In genomic region chr1:172442404-172442803, GRCh38 we compare ENCODE assay signal across 14 cellular contexts. TPM values are rescaled to one million over a fixed set of nuclear protein-coding genes. Genes with fewer than 3 reads are reported as not detected.
DNase-seq lines count a peak whose midpoint lies in the region; ATAC-seq and TF ChIP-seq lines count a peak whose summit lies in the region.
"Had no signal": no experiment of that assay in that cellular context is flagged by ENCODE, and none has a peak within 500 bp of the region (broad histone marks: within the 10 kb centered on the region; RNA-seq: fewer than 3 reads in every experiment).

No MANE protein-coding gene starts in this region.

- H3K4me3 Mint-ChIP-seq in activated T-cell treated with anti-CD3 and anti-CD28 coated beads, Interleukin-2, amount 50 U/mL, for 72 hours = peak overlapping the region in 1 of 2 donors; percentile 96
- H3K4me3 Mint-ChIP-seq in activated B cell treated with CpG ODN at 0.5 μM for 24 hours = peak overlapping the region; percentile 90

- peaks cover 36% of the 10 kb centered on the region for H3K4me1 Mint-ChIP-seq in activated T-cell treated with anti-CD3 and anti-CD28 coated beads, Interleukin-2, amount 50 U/mL, for 72 hours (ENCODE audit: low read depth)
- H3K4me1 Mint-ChIP-seq in activated B cell treated with CpG ODN at 0.5 μM for 24 hours = peaks cover 36% of the 10 kb centered on the region

- no peak for TF ChIP-seq CTCF in activated B cell treated with CpG ODN at 0.5 μM for 24 hours (IDR thresholded peaks at IDR 0.05)
- no peak for TF ChIP-seq CTCF in foreskin fibroblast (IDR thresholded peaks at IDR 0.05; ENCODE audit: low read depth, low read length)

- peak overlapping the region; percentile 8 for H3K27ac Mint-ChIP-seq in activated T-cell treated with anti-CD3 and anti-CD28 coated beads, Interleukin-2, amount 50 U/mL, for 72 hours
- H3K27ac Mint-ChIP-seq in activated B cell treated with CpG ODN at 0.5 μM for 24 hours = peak overlapping the region; percentile 2

- H3K9me3 ChIP-seq in iPS-20b (ENCODE audit: insufficient read depth, low read depth, low read length) (no peaks in the 10 kb centered on the region), skeletal muscle satellite cell (replicated peaks; ENCODE audit: low read length) (no peaks in the 10 kb centered on the region)
- H3K9me3 ChIP-seq: transverse colon had no signal

- intact Hi-C loops in activated B cell treated with CpG ODN at 0.5 μM for 24 hours (cut with micrococcal nuclease) = loop anchor here (5.0 kb wide), 1 partner anchor 260 kb away; no protein-coding TSS in a partner anchor

- no peaks in the 10 kb centered on the region for H3K9me3 Mint-ChIP-seq in activated T-cell treated with anti-CD3 and anti-CD28 coated beads, Interleukin-2, amount 50 U/mL, for 72 hours
- no peaks in the 10 kb centered on the region for H3K9me3 Mint-ChIP-seq in activated B cell treated with CpG ODN at 0.5 μM for 24 hours

- no peak for ATAC-seq in activated T-cell treated with anti-CD3 and anti-CD28 coated beads, Interleukin-2, amount 50 U/mL, for 72 hours (replicated peaks in 1 of 2)
- ATAC-seq in activated B cell treated with CpG ODN at 0.5 μM for 24 hours (ENCODE audit: low read depth) = no peak

- DNase-seq in activated T-cell treated with anti-CD3 and anti-CD28 coated beads, Interleukin-2, amount 50 U/mL, for 72 hours = no peak
- DNase-seq in activated T-cell treated with anti-CD3 and anti-CD28 coated beads, Interleukin-2, amount 50 U/mL, for 1 hour = no peak
- DNase-seq in activated B cell treated with CpG ODN at 0.5 μM for 24 hours (no peak), foreskin fibroblast (no peak), amniotic stem cell (lab: John Stamatoyannopoulos, UW) (no peak)
- no peak for DNase-seq in activated effector memory CD4-positive, alpha-beta T cell treated with anti-CD3 and anti-CD28 coated beads, Interleukin-2, amount 50 U/mL, for 16 hours
- DNase-seq: GOT3, NCI-H2081 treated with DMSO at 0.1 percent for 48 hours, retina, transverse colon had no signal

- CTCF ChIA-PET in activated B cell treated with CpG ODN at 0.5 μM for 24 hours (lab: Charles Lee) = interaction anchor here (2.9 to 4.3 kb wide), 2 partner anchors 13 to 440 kb away, joined by 14 to 49 read pairs; no protein-coding TSS in a partner anchor

- no peak overlapping the region for H3K27ac ChIP-seq in iPS-20b (ENCODE audit: low read length)
- H3K27ac ChIP-seq: cardiac muscle cell, KMS-11 had no signal

- H3K27me3 ChIP-seq in iPS-20b (ENCODE audit: insufficient read depth, low read length) = no peaks in the 10 kb centered on the region
- H3K27me3 ChIP-seq in skeletal muscle satellite cell (ENCODE audit: control insufficient read depth, insufficient read depth, low read length) = no peaks in the 10 kb centered on the region
- H3K27me3 ChIP-seq: cardiac muscle cell, transverse colon had no signal

- H3K4me1 ChIP-seq in iPS-20b (ENCODE audit: insufficient read depth, low read length) (peaks cover 4% of the 10 kb centered on the region; the same call in 1 of the 2 replicates), skeletal muscle satellite cell (ENCODE audit: control insufficient read depth, insufficient read depth, low read length) (peaks cover 3% of the 10 kb centered on the region)

- H3K27me3 Mint-ChIP-seq in activated T-cell treated with anti-CD3 and anti-CD28 coated beads, Interleukin-2, amount 50 U/mL, for 72 hours (ENCODE audit: low read depth) = no peaks in the 10 kb centered on the region
- H3K27me3 Mint-ChIP-seq in activated B cell treated with CpG ODN at 0.5 μM for 24 hours = no peaks in the 10 kb centered on the region

- H3K4me2 ChIP-seq in skeletal muscle satellite cell (ENCODE audit: low read length) = peak overlapping the region; percentile 90

- peaks cover 10 to 13% of the 10 kb centered on the region in 2 donors for H3K36me3 Mint-ChIP-seq in activated T-cell treated with anti-CD3 and anti-CD28 coated beads, Interleukin-2, amount 50 U/mL, for 72 hours (ENCODE audit: insufficient read depth in 2 of 2)
- H3K36me3 Mint-ChIP-seq in activated B cell treated with CpG ODN at 0.5 μM for 24 hours (ENCODE audit: low read depth) = peaks cover 18% of the 10 kb centered on the region

- H3K4me3 ChIP-seq in iPS-20b (ENCODE audit: low read length) (peak overlapping the region; percentile 89; the same call in 1 of the 2 replicates), skeletal muscle satellite cell (ENCODE audit: low read length) (peak overlapping the region; percentile 91), foreskin fibroblast (ENCODE audit: low read depth in 1 of 2, low read length in 2 of 2) (peak overlapping the region in 1 of 2 donors; percentile 79)

- POLR2A ChIA-PET in activated B cell treated with CpG ODN at 0.5 μM for 24 hours (lab: Charles Lee) = no interaction called here

- H3K36me3 ChIP-seq in iPS-20b (ENCODE audit: insufficient read depth, low read depth, low read length) (peaks cover 19% of the 10 kb centered on the region), skeletal muscle satellite cell (ENCODE audit: insufficient read depth, low read length) (peaks cover 15% of the 10 kb centered on the region)
- H3K36me3 ChIP-seq: cardiac muscle cell, transverse colon had no signal

- no peak overlapping the region for H3K9ac ChIP-seq in iPS-20b (ENCODE audit: low read depth, low read length)
- H3K9ac ChIP-seq in skeletal muscle satellite cell (ENCODE audit: low read depth, low read length) = peak overlapping the region; percentile 97

RNA-seq across cellular contexts. Expression of gene PIGC, which starts 1.5 kb away (rescaled TPM):
- 10 to 100 TPM; 31.4 to 32.7 TPM for total RNA-seq in activated T-cell treated with anti-CD3 and anti-CD28 coated beads, Interleukin-2, amount 50 U/mL, for 72 hours
- total RNA-seq in activated B cell treated with CpG ODN at 0.5 μM for 24 hours = 24.2 TPM in 2 replicates
- 10.6 and 15.1 TPM in 2 replicates for total RNA-seq in skeletal muscle satellite cell (2012; rRNA removed)

RNA-seq across cellular contexts. Expression of gene C1orf105, which starts 21.9 kb away (rescaled TPM):
- not detected for total RNA-seq in activated T-cell treated with anti-CD3 and anti-CD28 coated beads, Interleukin-2, amount 50 U/mL, for 72 hours
- not detected in 2 replicates for total RNA-seq in activated B cell treated with CpG ODN at 0.5 μM for 24 hours
- not detected in 2 replicates for total RNA-seq in skeletal muscle satellite cell (2012; rRNA removed)
- total RNA-seq: transverse colon had no signal
